ENCODE assay signal across 21 cellular contexts in genomic region chr1:247530785-247531184, GRCh38. TPM values are rescaled to one million over a fixed set of nuclear protein-coding genes. Genes with fewer than 3 reads are reported as not detected.
DNase-seq lines count a peak whose midpoint lies in the region; ATAC-seq and TF ChIP-seq lines count a peak whose summit lies in the region.
"Had no signal": no experiment of that assay in that cellular context is flagged by ENCODE, and none has a peak within 500 bp of the region (broad histone marks: within the 10 kb centered on the region; RNA-seq: fewer than 3 reads in every experiment).

No MANE protein-coding gene starts in this region.

- H3K9me3 Mint-ChIP-seq in dendritic cell treated with granulocyte-macrophage colony-stimulating factor and Interleukin-4, amounts not matched to agents 40 ng/mL and 50 ng/mL, for 4 days, result no peaks in the 10 kb centered on the region
- no peaks in the 10 kb centered on the region for H3K9me3 Mint-ChIP-seq in activated CD8-positive, alpha-beta memory T cell treated with anti-CD3 and anti-CD28 coated beads, Interleukin-2, amount 10 ng/mL, durations not matched to agents 7 days and 5 days (ENCODE audit: low read depth)

- peak in 1 of 3 donors; percentile 47 for DNase-seq in right cardiac atrium
- no peak for DNase-seq in right atrium auricular region (ENCODE audit: low spot score)
- DNase-seq in neuronal stem cell (ENCODE audit: low spot score), result no peak
- DNase-seq in T-helper 1 cell, result no peak
- no peak for DNase-seq in hepatocyte (ENCODE audit: low spot score)
- DNase-seq in activated CD8-positive, alpha-beta memory T cell treated with anti-CD3 and anti-CD28 coated beads, Interleukin-2, amount 10 ng/mL, durations not matched to agents 7 days and 5 days, result no peak
- DNase-seq: CD8-positive, alpha-beta memory T cell; GDM1; NCI-H1092 treated with DMSO at 0.1 percent for 48 hours; NCI-H2081 treated with DMSO at 0.1 percent for 48 hours; NCI-H510A; NCI-H748 treated with DMSO at 0.1 percent for 48 hours; NK-92 treated with Interleukin-12 subunit alpha and Interleukin-12 subunit beta, amount 100 ng/mL, for 24 hours; Peyer's patch; SHP77 had no signal

- H4K8ac ChIP-seq in neuronal stem cell (ENCODE audit: low read depth, low read length), result no peak overlapping the region

- H2AFZ ChIP-seq in neuronal stem cell (ENCODE audit: low read length) (no peak overlapping the region), hepatocyte (no peak overlapping the region)

- H3K4me3 ChIP-seq in right cardiac atrium (ENCODE audit: low read length) (no peak overlapping the region), right atrium auricular region (no peak overlapping the region), neuronal stem cell (ENCODE audit: low read length in 2 of 2) (no peak overlapping the region), urinary bladder (ENCODE audit: low read depth, low read length) (peak overlapping the region; percentile 21), hepatocyte (no peak overlapping the region)
- H3K4me3 ChIP-seq: A549; BLaER1 treated with 17β-estradiol and CSF1 and Interleukin-3, amounts not matched to agents 10 nM and 100 nM; Peyer's patch; SK-N-MC had no signal

- no peak overlapping the region for H3K27ac ChIP-seq in right cardiac atrium (ENCODE audit: low read length)
- H3K27ac ChIP-seq in right atrium auricular region, result no peak overlapping the region
- no peak overlapping the region for H3K27ac ChIP-seq in neuronal stem cell (replicated peaks; ENCODE audit: low read length)
- peak overlapping the region; percentile 28 for H3K27ac ChIP-seq in urinary bladder (ENCODE audit: low read depth)
- no peak overlapping the region for H3K27ac ChIP-seq in hepatocyte
- H3K27ac ChIP-seq: A549; BLaER1 treated with 17β-estradiol and CSF1 and Interleukin-3, amounts not matched to agents 10 nM and 100 nM; Peyer's patch; SK-N-MC had no signal

- no peak overlapping the region for H4K91ac ChIP-seq in neuronal stem cell (ENCODE audit: low read depth, low read length, poor library complexity)

- peaks cover 2% of the 10 kb centered on the region for H3K9me3 ChIP-seq in right cardiac atrium (ENCODE audit: control insufficient read depth, low read length)
- H3K9me3 ChIP-seq in right atrium auricular region, result no peaks in the 10 kb centered on the region
- H3K9me3 ChIP-seq in neuronal stem cell (replicated peaks in 1 of 2; ENCODE audit: control insufficient read depth in 2 of 2, insufficient read depth in 1 of 2, low read depth in 1 of 2, low read length in 2 of 2), result no peaks in the 10 kb centered on the region
- H3K9me3 ChIP-seq in hepatocyte (ENCODE audit: low read depth), result no peaks in the 10 kb centered on the region
- H3K9me3 ChIP-seq: Peyer's patch had no signal

- intact Hi-C loops in right cardiac atrium (cut with DNase I), result no loop called here
- intact Hi-C loops in dendritic cell treated with granulocyte-macrophage colony-stimulating factor and Interleukin-4, amounts not matched to agents 40 ng/mL and 50 ng/mL, for 4 days (cut with micrococcal nuclease), result no loop called here

- no peaks in the 10 kb centered on the region for H3K9me2 ChIP-seq in hepatocyte (replicated peaks; ENCODE audit: insufficient read depth)

- H3K36me3 ChIP-seq in right atrium auricular region (no peaks in the 10 kb centered on the region), neuronal stem cell (replicated peaks in 1 of 2; ENCODE audit: control insufficient read depth in 2 of 2, insufficient read depth in 2 of 2, low read length in 2 of 2) (no peaks in the 10 kb centered on the region), urinary bladder (ENCODE audit: insufficient read depth) (no peaks in the 10 kb centered on the region), hepatocyte (replicated peaks; ENCODE audit: insufficient read depth, low read depth) (no peaks in the 10 kb centered on the region)
- H3K36me3 ChIP-seq: BLaER1 treated with 17β-estradiol and CSF1 and Interleukin-3, amounts not matched to agents 10 nM and 100 nM; Peyer's patch had no signal

- no peaks in the 10 kb centered on the region for H3K79me2 ChIP-seq in hepatocyte

- H3K4me1 Mint-ChIP-seq in dendritic cell treated with granulocyte-macrophage colony-stimulating factor and Interleukin-4, amounts not matched to agents 40 ng/mL and 50 ng/mL, for 4 days (ENCODE audit: low read depth), result peaks cover 10% of the 10 kb centered on the region
- no peaks in the 10 kb centered on the region for H3K4me1 Mint-ChIP-seq in activated CD8-positive, alpha-beta memory T cell treated with anti-CD3 and anti-CD28 coated beads, Interleukin-2, amount 10 ng/mL, durations not matched to agents 7 days and 5 days
- H3K4me1 Mint-ChIP-seq: CD8-positive, alpha-beta memory T cell had no signal

- no peak overlapping the region for H3K27ac Mint-ChIP-seq in dendritic cell treated with granulocyte-macrophage colony-stimulating factor and Interleukin-4, amounts not matched to agents 40 ng/mL and 50 ng/mL, for 4 days
- no peak overlapping the region for H3K27ac Mint-ChIP-seq in activated CD8-positive, alpha-beta memory T cell treated with anti-CD3 and anti-CD28 coated beads, Interleukin-2, amount 10 ng/mL, durations not matched to agents 7 days and 5 days
- H3K27ac Mint-ChIP-seq: CD8-positive, alpha-beta memory T cell had no signal

- H4K20me1 ChIP-seq in hepatocyte (ENCODE audit: insufficient read depth, poor library complexity, severe bottlenecking), result no peaks in the 10 kb centered on the region
- H4K20me1 ChIP-seq: BLaER1 treated with 17β-estradiol and CSF1 and Interleukin-3, amounts not matched to agents 10 nM and 100 nM had no signal

- H3K27me3 ChIP-seq in right cardiac atrium (ENCODE audit: control insufficient read depth, insufficient read depth), result no peaks in the 10 kb centered on the region
- H3K27me3 ChIP-seq in right atrium auricular region, result no peaks in the 10 kb centered on the region
- H3K27me3 ChIP-seq in neuronal stem cell (ENCODE audit: control insufficient read depth in 3 of 3, insufficient read depth in 3 of 3, low read depth in 1 of 3, low read length in 3 of 3), result no peaks in the 10 kb centered on the region
- H3K27me3 ChIP-seq in hepatocyte, result no peaks in the 10 kb centered on the region
- H3K27me3 ChIP-seq: BLaER1 treated with 17β-estradiol and CSF1 and Interleukin-3, amounts not matched to agents 10 nM and 100 nM; Peyer's patch had no signal

- H3K4me1 ChIP-seq in right cardiac atrium (ENCODE audit: control insufficient read depth, insufficient read depth, low read length), result no peaks in the 10 kb centered on the region
- no peaks in the 10 kb centered on the region for H3K4me1 ChIP-seq in right atrium auricular region
- no peaks in the 10 kb centered on the region for H3K4me1 ChIP-seq in neuronal stem cell (ENCODE audit: control insufficient read depth in 2 of 2, insufficient read depth in 1 of 2, low read depth in 1 of 2, low read length in 2 of 2)
- H3K4me1 ChIP-seq in urinary bladder (ENCODE audit: insufficient read depth), result no peaks in the 10 kb centered on the region
- H3K4me1 ChIP-seq in hepatocyte (ENCODE audit: insufficient read depth), result no peaks in the 10 kb centered on the region
- H3K4me1 ChIP-seq: A549, Peyer's patch had no signal

- no peak overlapping the region for H2BK15ac ChIP-seq in neuronal stem cell (ENCODE audit: low read length)

- WGBS in right cardiac atrium, result 41% methylated on average over 41 of the region's 41 CpGs
- WGBS in neuronal stem cell (ENCODE audit: extremely low coverage in 2 of 2, insufficient read length in 2 of 2, insufficient replicate concordance in 1 of 2), 2 donors, result no CpG with 5 or more reads among the region's 41 CpGs
- WGBS in urinary bladder, result 63% methylated on average over 41 of the region's 41 CpGs
- WGBS in hepatocyte (ENCODE audit: low lambda C conversion rate, missing lambda C conversion rate), result 98% methylated on average over 32 of the region's 41 CpGs

- H3K23ac ChIP-seq in neuronal stem cell (ENCODE audit: low read depth, low read length, poor library complexity), result peak overlapping the region; percentile 8

- no peaks in the 10 kb centered on the region for H3K27me3 Mint-ChIP-seq in dendritic cell treated with granulocyte-macrophage colony-stimulating factor and Interleukin-4, amounts not matched to agents 40 ng/mL and 50 ng/mL, for 4 days
- H3K27me3 Mint-ChIP-seq in activated CD8-positive, alpha-beta memory T cell treated with anti-CD3 and anti-CD28 coated beads, Interleukin-2, amount 10 ng/mL, durations not matched to agents 7 days and 5 days, result peaks cover 7% of the 10 kb centered on the region

- TF ChIP-seq CTCF in right atrium auricular region (IDR thresholded peaks at IDR 0.05), result no peak
- no peak for TF ChIP-seq CTCF in hepatocyte (IDR thresholded peaks at IDR 0.05; ENCODE audit: poor library complexity)

- no peak overlapping the region for H3K4ac ChIP-seq in neuronal stem cell (ENCODE audit: low read length)

- no peak overlapping the region for H3K9ac ChIP-seq in neuronal stem cell (ENCODE audit: low read depth, low read length, poor library complexity)
- H3K9ac ChIP-seq: BLaER1 treated with 17β-estradiol and CSF1 and Interleukin-3, amounts not matched to agents 10 nM and 100 nM had no signal

- ATAC-seq in right cardiac atrium, result peak; percentile 36
- ATAC-seq in activated CD8-positive, alpha-beta memory T cell treated with anti-CD3 and anti-CD28 coated beads, Interleukin-2, amount 10 ng/mL, durations not matched to agents 7 days and 5 days, result no peak
- ATAC-seq: A549 had no signal

- H3K4me2 ChIP-seq in neuronal stem cell (ENCODE audit: insufficient read depth, low read length, poor library complexity, severe bottlenecking), result no peak overlapping the region
- no peak overlapping the region for H3K4me2 ChIP-seq in hepatocyte
- H3K4me2 ChIP-seq: A549 had no signal

- no peak overlapping the region for H2AK5ac ChIP-seq in neuronal stem cell (ENCODE audit: low read depth, low read length)

- H3K4me3 Mint-ChIP-seq in dendritic cell treated with granulocyte-macrophage colony-stimulating factor and Interleukin-4, amounts not matched to agents 40 ng/mL and 50 ng/mL, for 4 days, result peak overlapping the region; percentile 60
- H3K4me3 Mint-ChIP-seq in activated CD8-positive, alpha-beta memory T cell treated with anti-CD3 and anti-CD28 coated beads, Interleukin-2, amount 10 ng/mL, durations not matched to agents 7 days and 5 days, result no peak overlapping the region
- H3K4me3 Mint-ChIP-seq: CD8-positive, alpha-beta memory T cell had no signal

- no peak overlapping the region for H3K14ac ChIP-seq in neuronal stem cell (ENCODE audit: low read length)

- CTCF ChIA-PET in activated CD8-positive, alpha-beta memory T cell treated with anti-CD3 and anti-CD28 coated beads, Interleukin-2, amount 10 ng/mL, durations not matched to agents 7 days and 5 days (lab: Charles Lee), result interaction anchor here (0.6 kb wide), 1 partner anchor 158 kb away, joined by 3 read pairs; no protein-coding TSS in a partner anchor

- H3K79me1 ChIP-seq in neuronal stem cell (ENCODE audit: low read depth, low read length), result no peaks in the 10 kb centered on the region

- H2BK5ac ChIP-seq in neuronal stem cell (ENCODE audit: low read length), result no peak overlapping the region

- H2BK12ac ChIP-seq in neuronal stem cell (ENCODE audit: low read length), result no peak overlapping the region

- H2BK120ac ChIP-seq in neuronal stem cell (ENCODE audit: low read depth, low read length), result no peak overlapping the region

- no peaks in the 10 kb centered on the region for H3K36me3 Mint-ChIP-seq in dendritic cell treated with granulocyte-macrophage colony-stimulating factor and Interleukin-4, amounts not matched to agents 40 ng/mL and 50 ng/mL, for 4 days (ENCODE audit: low read depth)
- no peaks in the 10 kb centered on the region for H3K36me3 Mint-ChIP-seq in activated CD8-positive, alpha-beta memory T cell treated with anti-CD3 and anti-CD28 coated beads, Interleukin-2, amount 10 ng/mL, durations not matched to agents 7 days and 5 days
- H3K36me3 Mint-ChIP-seq: CD8-positive, alpha-beta memory T cell had no signal

- no peak overlapping the region for H3K18ac ChIP-seq in neuronal stem cell (ENCODE audit: low read length)

RNA-seq across cellular contexts. Expression of gene OR2C3, which starts 5.5 kb away (rescaled TPM):
- total RNA-seq in right cardiac atrium (under 1 TPM in 2 of 4 donors, not detected in 2; 0.03 TPM), right atrium auricular region (not detected), urinary bladder (0.37 TPM), hepatocyte (not detected in 2 replicates)
- polyA plus RNA-seq in right cardiac atrium (0.02 TPM), urinary bladder (0.04 TPM), hepatocyte (not detected in 2 replicates)
- polyA plus RNA-seq in neuronal stem cell (2013, experiment 1 of 2), result not detected
- not detected for polyA plus RNA-seq in neuronal stem cell (2013, experiment 2 of 2)
- total RNA-seq in activated CD8-positive, alpha-beta memory T cell treated with anti-CD3 and anti-CD28 coated beads, Interleukin-2, amount 10 ng/mL, durations not matched to agents 7 days and 5 days, result not detected
- total RNA-seq: CD8-positive, alpha-beta memory T cell; Peyer's patch had no signal
- polyA plus RNA-seq: A549; CD8-positive, alpha-beta memory T cell had no signal

RNA-seq across cellular contexts. Expression of gene GCSAML, which starts 18.1 kb away (rescaled TPM):
- total RNA-seq in right cardiac atrium (under 1 TPM in 2 of 4 donors, not detected in 2; 0.09 to 0.17 TPM), right atrium auricular region (not detected), urinary bladder (1.1 TPM), hepatocyte (not detected in 2 replicates)
- polyA plus RNA-seq in right cardiac atrium (not detected), urinary bladder (0.42 TPM), hepatocyte (not detected in 2 replicates)
- not detected for polyA plus RNA-seq in neuronal stem cell (2013, experiment 1 of 2)
- not detected for polyA plus RNA-seq in neuronal stem cell (2013, experiment 2 of 2)
- not detected for total RNA-seq in activated CD8-positive, alpha-beta memory T cell treated with anti-CD3 and anti-CD28 coated beads, Interleukin-2, amount 10 ng/mL, durations not matched to agents 7 days and 5 days
- polyA plus RNA-seq: A549; CD8-positive, alpha-beta memory T cell had no signal

RNA-seq across cellular contexts. Expression of gene OR2G2, which starts 57.4 kb away (rescaled TPM):
- total RNA-seq in right cardiac atrium (not detected), right atrium auricular region (not detected), urinary bladder (not detected), hepatocyte (not detected in 2 replicates)
- polyA plus RNA-seq in right cardiac atrium (not detected), urinary bladder (not detected), hepatocyte (not detected in 2 replicates)
- not detected for polyA plus RNA-seq in neuronal stem cell (2013, experiment 1 of 2)
- not detected for polyA plus RNA-seq in neuronal stem cell (2013, experiment 2 of 2)
- total RNA-seq in activated CD8-positive, alpha-beta memory T cell treated with anti-CD3 and anti-CD28 coated beads, Interleukin-2, amount 10 ng/mL, durations not matched to agents 7 days and 5 days, result not detected
- total RNA-seq: CD8-positive, alpha-beta memory T cell; Daoy; Peyer's patch had no signal
- polyA plus RNA-seq: A549; CD8-positive, alpha-beta memory T cell had no signal
